In the genomic region with DNA sequence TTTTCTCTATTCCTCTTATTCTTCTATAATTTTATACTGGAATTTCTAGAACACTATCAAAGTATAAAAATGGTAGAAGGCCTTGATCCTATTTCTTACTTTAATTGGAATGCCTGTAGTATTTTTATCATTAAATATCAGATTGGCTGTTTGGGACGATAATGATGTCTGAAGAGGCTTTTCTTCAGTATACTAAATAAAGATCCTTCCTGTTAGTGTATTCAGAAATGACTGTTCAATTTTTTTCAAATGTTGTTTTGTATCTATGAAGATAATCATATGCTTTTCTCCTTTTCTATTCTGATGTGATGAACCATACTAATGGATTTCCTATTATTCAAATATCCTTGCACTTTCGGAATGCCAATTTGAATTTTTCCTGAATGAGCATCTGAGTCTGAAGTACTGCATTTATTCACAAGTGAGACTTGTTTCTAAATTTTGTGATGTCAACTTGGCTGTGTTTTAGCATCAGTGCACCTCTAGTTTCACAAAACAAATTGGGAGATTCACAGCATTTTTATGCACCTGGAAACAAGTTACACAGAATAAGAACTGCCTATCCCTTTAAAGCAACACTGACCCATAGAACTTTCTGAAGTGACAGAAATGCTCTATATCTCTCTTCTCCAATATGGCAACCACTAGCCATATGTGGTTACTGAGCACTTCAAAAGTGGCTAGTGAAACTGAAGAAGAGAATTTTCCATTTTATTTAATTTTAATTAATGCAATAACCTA, we compare ENCODE assay signal across 26 cellular contexts.
"Had no signal": no experiment of that assay in that cellular context is flagged by ENCODE, and none has a peak within 500 bp of the region (broad histone marks: within the 10 kb centered on the region; RNA-seq: fewer than 3 reads in every experiment).

No MANE protein-coding gene starts in this region.

- FAIRE-seq: urothelium cell line had no signal

- H3K9me3 Mint-ChIP-seq: stimulated activated naive CD8-positive, alpha-beta T cell treated with anti-CD3 and anti-CD28 coated beads, Interleukin-15, Interleukin-2, amounts not matched to agents 100 ng/mL and 50 ng/mL, for 24 hours had no signal

- DNase-seq: stimulated activated CD4-positive, alpha-beta T cell treated with anti-CD3 and anti-CD28 coated beads, Interleukin-2, amount 100 ng/mL, for 24 hours; stimulated activated CD4-positive, alpha-beta T cell treated with anti-CD3 and anti-CD28 coated beads, Interleukin-2, amount 100 ng/mL, for 48 hours; stimulated activated CD4-positive, alpha-beta T cell treated with anti-CD3 and anti-CD28 coated beads, Interleukin-4, amount 100 ng/mL, for 1 hour; stimulated activated CD4-positive, alpha-beta T cell treated with anti-CD3 and anti-CD28 coated beads, Interleukin-4, amount 100 ng/mL, for 24 hours; stimulated activated CD4-positive, alpha-beta T cell treated with anti-CD3 and anti-CD28 coated beads, Interleukin-4, amount 100 ng/mL, for 4 hours; stimulated activated CD8-positive, alpha-beta memory T cell treated with anti-CD3 and anti-CD28 coated beads, Interleukin-4, amount 100 ng/mL, for 48 hours; stimulated activated naive CD4-positive, alpha-beta T cell; stimulated activated naive CD4-positive, alpha-beta T cell treated with Interleukin-2 at 50 U/mL for 16 hours; stimulated activated naive CD8-positive, alpha-beta T cell treated with anti-CD3 and anti-CD28 coated beads, Interleukin-15, amount 100 ng/mL, for 72 hours; stimulated activated naive CD8-positive, alpha-beta T cell treated with anti-CD3 and anti-CD28 coated beads, Interleukin-15, Interleukin-2, amounts not matched to agents 100 U/mL and 50 U/mL, for 24 hours; stomach; substantia nigra; testis; thyroid gland; tibial artery; transverse colon; trophoblast cell; upper lobe of left lung; upper lobe of right lung; uterus had no signal

- H3K36me3 Mint-ChIP-seq: stimulated activated effector memory CD8-positive, alpha-beta T cell treated with anti-CD3 and anti-CD28 coated beads, Interleukin-12 subunit alpha, Interleukin-12 subunit beta, amount 100 ng/mL, for 72 hours; type B pancreatic cell had no signal

- H3K27me3 Mint-ChIP-seq: stimulated activated naive CD8-positive, alpha-beta T cell treated with anti-CD3 and anti-CD28 coated beads, Interleukin-15, amount 100 ng/mL, for 72 hours; stimulated activated naive CD8-positive, alpha-beta T cell treated with anti-CD3 and anti-CD28 coated beads, Interleukin-15, Interleukin-2, amounts not matched to agents 100 ng/mL and 50 ng/mL, for 24 hours had no signal

- ATAC-seq: stimulated activated effector memory CD8-positive, alpha-beta T cell treated with anti-CD3 and anti-CD28 coated beads, Interleukin-12 subunit alpha, Interleukin-12 subunit beta, amount 100 ng/mL, for 72 hours; stimulated activated naive CD8-positive, alpha-beta T cell treated with anti-CD3 and anti-CD28 coated beads, Interleukin-15, amount 100 ng/mL, for 72 hours; stimulated activated naive CD8-positive, alpha-beta T cell treated with anti-CD3 and anti-CD28 coated beads, Interleukin-15, Interleukin-2, amounts not matched to agents 100 U/mL and 50 U/mL, for 24 hours; upper lobe of right lung had no signal

- H3K27ac Mint-ChIP-seq: stimulated activated effector memory CD8-positive, alpha-beta T cell treated with anti-CD3 and anti-CD28 coated beads, Interleukin-12 subunit alpha, Interleukin-12 subunit beta, amount 100 ng/mL, for 72 hours; stimulated activated naive CD8-positive, alpha-beta T cell treated with anti-CD3 and anti-CD28 coated beads, Interleukin-15, amount 100 ng/mL, for 72 hours; stimulated activated naive CD8-positive, alpha-beta T cell treated with anti-CD3 and anti-CD28 coated beads, Interleukin-15, Interleukin-2, amounts not matched to agents 100 ng/mL and 50 ng/mL, for 24 hours; type B pancreatic cell had no signal

- H3K9me3 ChIP-seq: testis, thoracic aorta, thyroid gland, upper lobe of right lung, uterus, vagina had no signal

- H3K4me3 Mint-ChIP-seq: stimulated activated effector memory CD8-positive, alpha-beta T cell treated with anti-CD3 and anti-CD28 coated beads, Interleukin-12 subunit alpha, Interleukin-12 subunit beta, amount 100 ng/mL, for 72 hours; stimulated activated naive CD8-positive, alpha-beta T cell treated with anti-CD3 and anti-CD28 coated beads, Interleukin-15, amount 100 ng/mL, for 72 hours; stimulated activated naive CD8-positive, alpha-beta T cell treated with anti-CD3 and anti-CD28 coated beads, Interleukin-15, Interleukin-2, amounts not matched to agents 100 ng/mL and 50 ng/mL, for 24 hours; type B pancreatic cell had no signal

- H3K4me1 Mint-ChIP-seq: stimulated activated effector memory CD8-positive, alpha-beta T cell treated with anti-CD3 and anti-CD28 coated beads, Interleukin-12 subunit alpha, Interleukin-12 subunit beta, amount 100 ng/mL, for 72 hours; stimulated activated naive CD8-positive, alpha-beta T cell treated with anti-CD3 and anti-CD28 coated beads, Interleukin-15, amount 100 ng/mL, for 72 hours had no signal
